13 cellular contexts compared by ENCODE assay signal in the genomic region with DNA sequence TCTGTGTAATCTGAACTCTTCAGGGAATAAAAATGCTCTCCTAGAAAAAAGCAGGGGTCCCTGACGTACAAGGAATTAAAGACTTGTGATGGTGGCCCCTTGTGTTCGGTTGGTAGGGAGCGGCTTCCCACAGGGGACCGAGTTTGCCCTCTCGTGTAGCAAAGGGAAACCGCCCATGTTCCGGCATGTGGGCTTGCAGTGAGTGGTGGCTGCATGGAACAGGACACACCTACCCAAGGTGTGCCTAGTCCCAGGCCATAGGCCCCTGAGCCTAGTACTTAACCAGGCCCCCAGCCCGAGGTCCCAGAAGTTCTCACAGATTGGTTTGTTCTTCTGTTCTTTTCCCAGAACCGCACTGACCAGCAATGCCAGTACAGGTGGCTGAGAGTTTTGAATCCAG. TPM values are rescaled to one million over a fixed set of nuclear protein-coding genes. Genes with fewer than 3 reads are reported as not detected.
DNase-seq lines count a peak whose midpoint lies in the region; ATAC-seq, FAIRE-seq and TF ChIP-seq lines count a peak whose summit lies in the region.
"Had no signal": no experiment of that assay in that cellular context is flagged by ENCODE, and none has a peak within 500 bp of the region (broad histone marks: within the 10 kb centered on the region; RNA-seq: fewer than 3 reads in every experiment).

No MANE protein-coding gene starts in this region.

- no peaks in the 10 kb centered on the region for H3K4me1 ChIP-seq in transverse colon
- H3K4me1 ChIP-seq in kidney (ENCODE audit: control insufficient read depth in 1 of 2, insufficient read depth in 1 of 2, low read depth in 1 of 2, low read length in 2 of 2), result no peaks in the 10 kb centered on the region

- TF ChIP-seq CTCF in transverse colon (IDR thresholded peaks at IDR 0.05), result no peak
- TF ChIP-seq CTCF in kidney (IDR thresholded peaks at IDR 0.05; ENCODE audit: borderline replicate concordance, extremely low read depth, insufficient read depth), result no peak

- WGBS in transverse colon (ENCODE audit: low coverage in 1 of 2), 2 donors, result 79 to 83% methylated on average over 5 to 9 of the region's 9 CpGs

- H3K27ac ChIP-seq in transverse colon (peak overlapping the region in 2 of 4 donors; percentile 20 to 61), kidney (ENCODE audit: low read depth in 2 of 2, low read length in 2 of 2) (no peak overlapping the region)

- no peak for TF ChIP-seq POLR2A in transverse colon (IDR thresholded peaks at IDR 0.05)

- DNase-seq in transverse colon (peak; percentile 38), kidney (no peak), G401 (ENCODE audit: low spot score) (no peak)
- DNase-seq in activated CD4-positive, alpha-beta T cell treated with anti-CD3 and anti-CD28 coated beads, Interleukin-2, amount 50 U/mL, for 1 hour, result no peak
- DNase-seq: activated T-cell treated with anti-CD3 and anti-CD28 coated beads, Interleukin-2, amount 50 U/mL, for 48 hours; cerebellar nuclear complex had no signal

- no peaks in the 10 kb centered on the region for H3K36me3 ChIP-seq in transverse colon
- no peaks in the 10 kb centered on the region for H3K36me3 ChIP-seq in kidney (ENCODE audit: control insufficient read depth in 1 of 2, insufficient read depth in 2 of 2, low read length in 2 of 2)

- intact Hi-C loops in transverse colon (cut with DNase I; ENCODE audit: low total_unique reads) (no loop called here), kidney (cut with DNase I) (no loop called here)

- no peak for TF ChIP-seq EP300 in transverse colon (IDR thresholded peaks at IDR 0.05; ENCODE audit: low read depth)

- H3K27me3 ChIP-seq in transverse colon, result no peaks in the 10 kb centered on the region

- in situ Hi-C loops in transverse colon (cut with MboI; ENCODE audit: low pct_ligation_motif_present in 1 of 4, low pct_unique_long_range_greater_than_20kb in 1 of 4, low sequenced_read_pairs in 3 of 4) (loop anchor here in 1 of 4 donors (10.0 to 25.0 kb wide), 2 partner anchors 148 to 245 kb away; no protein-coding TSS in a partner anchor), G401 (cut with HindIII; ENCODE audit: low sequenced_read_pairs) (no loop called here)

- no peak for FAIRE-seq in kidney (lab: Jason Lieb, UNC)
- FAIRE-seq: HepG2, keratinocyte had no signal

- H3K9me3 ChIP-seq in transverse colon (no peaks in the 10 kb centered on the region), kidney (ENCODE audit: control insufficient read depth in 1 of 2, low read length in 2 of 2) (no peaks in the 10 kb centered on the region)

- ATAC-seq in GM19372 (IDR thresholded peaks at IDR 0.05; ENCODE audit: low read depth, unreplicated experiment) (peak; percentile 19), HG02840 (IDR thresholded peaks at IDR 0.05; ENCODE audit: low FRiP score, unreplicated experiment) (peak; percentile 31), HG03521 (IDR thresholded peaks at IDR 0.05; ENCODE audit: unreplicated experiment) (peak; percentile 23)
- ATAC-seq: HepG2 had no signal

- no peak overlapping the region for H3K9ac ChIP-seq in kidney (ENCODE audit: low read length in 2 of 2)

- H3K4me3 ChIP-seq in transverse colon, result no peak overlapping the region
- no peak overlapping the region for H3K4me3 ChIP-seq in kidney (ENCODE audit: low read length in 2 of 2)

RNA-seq across cellular contexts. Expression of a gene that starts 15.5 kb away (rescaled TPM):
- total RNA-seq in transverse colon, result 100 to 1,000 TPM in 1 of 4 donors, 1 to 10 TPM in 3; 1.1 to 134 (median 2.2) TPM
- 1.3 TPM for total RNA-seq in kidney
- not detected for polyA plus RNA-seq in kidney (ENCODE audit: insufficient read depth, low read depth, low replicate concordance)
- 28.0 and 36.1 TPM in 2 replicates for total RNA-seq in G401 (2014; rRNA removed; shearing (Covaris generic))

RNA-seq across cellular contexts. Expression of a gene that starts 44.4 kb away (rescaled TPM):
- total RNA-seq in transverse colon, result not detected
- total RNA-seq in kidney, result not detected
- not detected for polyA plus RNA-seq in kidney (ENCODE audit: insufficient read depth, low read depth, low replicate concordance)
- not detected in 2 replicates for total RNA-seq in G401 (2014; rRNA removed; shearing (Covaris generic))
- total RNA-seq: HepG2, neural crest cell, RPMI7951 had no signal
- polyA plus RNA-seq: HepG2, keratinocyte had no signal
